9 cellular contexts compared by ENCODE assay signal in the genomic region with DNA sequence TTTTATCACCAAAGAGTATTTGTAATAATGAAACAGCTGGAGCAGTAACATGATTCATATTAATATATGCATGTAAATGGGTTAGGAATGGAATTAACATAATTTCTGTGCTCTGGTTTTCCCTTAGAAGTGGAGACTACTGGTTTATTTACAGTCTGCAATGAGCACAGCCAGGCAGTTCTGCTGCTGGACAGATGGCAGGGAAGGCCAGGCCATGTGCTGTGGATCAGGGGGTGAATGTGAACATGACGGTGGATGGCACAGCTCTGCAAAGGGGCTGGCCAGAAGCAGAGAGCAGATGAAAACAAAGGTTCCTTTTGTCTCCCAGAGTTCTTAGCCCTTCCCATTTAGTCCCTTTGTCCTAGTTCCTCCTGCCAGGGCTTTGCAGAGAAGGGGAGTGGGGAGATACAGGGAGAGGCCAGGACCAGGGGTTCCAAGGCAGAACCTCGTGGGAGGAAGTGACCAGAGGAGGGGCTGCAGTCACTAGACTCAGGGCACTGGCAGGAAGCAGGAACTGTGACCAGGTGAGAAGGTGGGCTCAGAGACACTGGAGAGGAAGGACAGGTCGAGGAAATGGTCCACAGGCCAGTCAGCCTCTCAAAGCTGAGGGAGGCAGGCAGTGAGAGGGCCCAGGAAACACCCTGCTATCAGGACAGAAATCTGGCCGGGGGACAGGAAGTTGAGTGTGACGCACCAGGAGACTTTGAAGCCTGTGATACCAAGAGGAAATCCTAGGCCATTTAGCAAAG.
DNase-seq lines count a peak whose midpoint lies in the region; ATAC-seq lines count a peak whose summit lies in the region.
"Had no signal": no experiment of that assay in that cellular context is flagged by ENCODE, and none has a peak within 500 bp of the region (broad histone marks: within the 10 kb centered on the region; RNA-seq: fewer than 3 reads in every experiment).

No MANE protein-coding gene starts in this region.

- H3K4me3 ChIP-seq in CD8-positive, alpha-beta memory T cell (ENCODE audit: low read length) = no peak overlapping the region

- ATAC-seq in HG02981 (IDR thresholded peaks at IDR 0.05; ENCODE audit: unreplicated experiment) = no peak

- peaks cover 0 to 12% (median 0%) of the 10 kb centered on the region in 3 donors for H3K4me1 Mint-ChIP-seq in CD8-positive, alpha-beta memory T cell

- H3K27me3 Mint-ChIP-seq in CD8-positive, alpha-beta memory T cell = peaks cover 0 to 4% of the 10 kb centered on the region in 2 donors
- H3K27me3 Mint-ChIP-seq: activated B cell treated with CpG ODN at 0.5 μM for 24 hours had no signal

- CTCF ChIA-PET in CD8-positive, alpha-beta memory T cell (lab: Charles Lee) = no interaction called here

- in situ Hi-C loops in ACHN (cut with HindIII; ENCODE audit: low pct_ligation_motif_present, low pct_unique_long_range_greater_than_20kb, low sequenced_read_pairs) = no loop called here

- H3K9me3 ChIP-seq in CD8-positive, alpha-beta memory T cell (ENCODE audit: low read length) = no peaks in the 10 kb centered on the region

- no peaks in the 10 kb centered on the region for H3K27me3 ChIP-seq in CD8-positive, alpha-beta memory T cell (ENCODE audit: insufficient read depth, low read length, poor library complexity, severe bottlenecking)

- no peak overlapping the region for H3K4me3 Mint-ChIP-seq in CD8-positive, alpha-beta memory T cell
- H3K4me3 Mint-ChIP-seq: activated B cell treated with CpG ODN at 0.5 μM for 24 hours had no signal

- H3K36me3 ChIP-seq in CD8-positive, alpha-beta memory T cell (ENCODE audit: insufficient read depth, low read length) = no peaks in the 10 kb centered on the region

- no peaks in the 10 kb centered on the region for H3K36me3 Mint-ChIP-seq in CD8-positive, alpha-beta memory T cell

- POLR2A ChIA-PET in CD8-positive, alpha-beta memory T cell (lab: Charles Lee) = no interaction called here

- peak overlapping the region in 2 of 8 donors; percentile 39 to 43 for H3K27ac Mint-ChIP-seq in CD8-positive, alpha-beta memory T cell
- H3K27ac Mint-ChIP-seq: activated B cell treated with CpG ODN at 0.5 μM for 24 hours had no signal

- H3K4me1 ChIP-seq in CD8-positive, alpha-beta memory T cell (ENCODE audit: insufficient read depth, low read length) = no peaks in the 10 kb centered on the region

- H3K9me3 Mint-ChIP-seq in CD8-positive, alpha-beta memory T cell = no peaks in the 10 kb centered on the region
- H3K9me3 Mint-ChIP-seq: activated B cell treated with CpG ODN at 0.5 μM for 24 hours had no signal

- peak overlapping the region; percentile 49 for H3K27ac ChIP-seq in caudate nucleus (ENCODE audit: low read depth, low read length)
- H3K27ac ChIP-seq in CD8-positive, alpha-beta memory T cell (ENCODE audit: low read depth, low read length) = no peak overlapping the region

- DNase-seq in GF-D8 (lab: John Stamatoyannopoulos, UW) (peak; percentile 28), NCI-H446 (lab: John Stamatoyannopoulos, UW) (peak; percentile 70 to 83), caudate nucleus (lab: John Stamatoyannopoulos, UW) (peak in 58 of 61 donors; percentile 10 to 85 (median 59)), occipital lobe (lab: John Stamatoyannopoulos, UW) (peak; percentile 53), ACHN (no peak), ureter (ENCODE audit: low spot score) (no peak)
- DNase-seq in CD8-positive, alpha-beta memory T cell = no peak
- DNase-seq: activated B cell treated with CpG ODN at 0.5 μM for 24 hours had no signal

Comparison
In these comparisons a context has a peak if more than half of its experiments do, and no peak if none do; other contexts are left out.
1. DNase-seq: peak in GF-D8 (single experiment), NCI-H446 (2 of 2), caudate nucleus (58 of 61) and occipital lobe (single experiment); none in ACHN (single experiment), CD8-positive, alpha-beta memory T cell (0 of 5) and ureter (single experiment).